In genomic region chr9:29214162-29214520, GRCh38 we compare ENCODE assay signal across 9 cellular contexts. TPM values are rescaled to one million over a fixed set of nuclear protein-coding genes. Genes with fewer than 3 reads are reported as not detected.
DNase-seq lines count a peak whose midpoint lies in the region; ATAC-seq and TF ChIP-seq lines count a peak whose summit lies in the region.
"Had no signal": no experiment of that assay in that cellular context is flagged by ENCODE, and none has a peak within 500 bp of the region (broad histone marks: within the 10 kb centered on the region; RNA-seq: fewer than 3 reads in every experiment).

No MANE protein-coding gene starts in this region.

- H3K4me1 Mint-ChIP-seq in chondrocyte (ENCODE audit: low read depth), result peaks cover 28% of the 10 kb centered on the region
- H3K4me1 Mint-ChIP-seq in naive thymus-derived CD8-positive, alpha-beta T cell, result peaks cover 13 to 24% (median 16%) of the 10 kb centered on the region in 4 donors
- H3K4me1 Mint-ChIP-seq in activated CD4-positive, alpha-beta T cell treated with anti-CD3 and anti-CD28 coated beads for 36 hours, result peaks cover 10% of the 10 kb centered on the region

- peaks cover 70% of the 10 kb centered on the region for H3K27me3 Mint-ChIP-seq in chondrocyte (ENCODE audit: low read depth)
- H3K27me3 Mint-ChIP-seq in naive thymus-derived CD8-positive, alpha-beta T cell, result peaks cover 33 to 74% (median 54%) of the 10 kb centered on the region in 5 donors
- peaks cover 56% of the 10 kb centered on the region for H3K27me3 Mint-ChIP-seq in activated CD4-positive, alpha-beta T cell treated with anti-CD3 and anti-CD28 coated beads for 36 hours

- ATAC-seq in naive thymus-derived CD8-positive, alpha-beta T cell, result no peak
- no peak for ATAC-seq in activated CD4-positive, alpha-beta T cell treated with anti-CD3 and anti-CD28 coated beads for 36 hours

- no peak overlapping the region for H3K27ac Mint-ChIP-seq in chondrocyte (ENCODE audit: unreplicated experiment)
- no peak overlapping the region for H3K27ac Mint-ChIP-seq in naive thymus-derived CD8-positive, alpha-beta T cell
- no peak overlapping the region for H3K27ac Mint-ChIP-seq in activated CD4-positive, alpha-beta T cell treated with anti-CD3 and anti-CD28 coated beads for 36 hours
- H3K27ac Mint-ChIP-seq: stimulated activated naive CD8-positive, alpha-beta T cell treated with anti-CD3 and anti-CD28 coated beads, Interleukin-15, amount 100 ng/mL, for 72 hours had no signal

- intact Hi-C loops in activated CD4-positive, alpha-beta T cell treated with anti-CD3 and anti-CD28 coated beads for 36 hours (cut with DNase I, micrococcal nuclease), result no loop called here

- H3K9me3 Mint-ChIP-seq in chondrocyte (ENCODE audit: low read depth), result no peaks in the 10 kb centered on the region
- H3K9me3 Mint-ChIP-seq in naive thymus-derived CD8-positive, alpha-beta T cell, result peaks cover 0 to 14% (median 3%) of the 10 kb centered on the region in 9 donors
- no peaks in the 10 kb centered on the region for H3K9me3 Mint-ChIP-seq in activated CD4-positive, alpha-beta T cell treated with anti-CD3 and anti-CD28 coated beads for 36 hours (ENCODE audit: low read depth)
- H3K9me3 Mint-ChIP-seq: stimulated activated naive CD8-positive, alpha-beta T cell treated with anti-CD3 and anti-CD28 coated beads, Interleukin-15, amount 100 ng/mL, for 72 hours had no signal

- POLR2A ChIA-PET in GM10248 (lab: Yijun Ruan, JAX), result no interaction called here
- POLR2A ChIA-PET in naive thymus-derived CD8-positive, alpha-beta T cell (lab: Charles Lee), result no interaction called here
- POLR2A ChIA-PET in activated CD4-positive, alpha-beta T cell treated with anti-CD3 and anti-CD28 coated beads for 36 hours (lab: Charles Lee), result no interaction called here

- H3K36me3 Mint-ChIP-seq in chondrocyte (ENCODE audit: low read depth), result no peaks in the 10 kb centered on the region
- peaks cover 0 to 3% (median 0%) of the 10 kb centered on the region in 3 donors for H3K36me3 Mint-ChIP-seq in naive thymus-derived CD8-positive, alpha-beta T cell
- no peaks in the 10 kb centered on the region for H3K36me3 Mint-ChIP-seq in activated CD4-positive, alpha-beta T cell treated with anti-CD3 and anti-CD28 coated beads for 36 hours (ENCODE audit: low read depth)

- peak overlapping the region; percentile 68 for H3K4me3 Mint-ChIP-seq in chondrocyte (ENCODE audit: unreplicated experiment)
- H3K4me3 Mint-ChIP-seq in naive thymus-derived CD8-positive, alpha-beta T cell, result peak overlapping the region in 6 of 10 donors; percentile 27 to 53 (median 46)
- no peak overlapping the region for H3K4me3 Mint-ChIP-seq in activated CD4-positive, alpha-beta T cell treated with anti-CD3 and anti-CD28 coated beads for 36 hours

- DNase-seq in GM10248 (ENCODE audit: extremely low spot score) (peak; percentile 12), NCI-H2227 (lab: John Stamatoyannopoulos, UW; ENCODE audit: unreplicated experiment) (peak; percentile 28), chondrocyte (ENCODE audit: low spot score) (no peak), NCI-H2107 treated with DMSO at 0.1 percent for 48 hours (lab: John Stamatoyannopoulos, UW; ENCODE audit: unreplicated experiment) (no peak), GM19238 (ENCODE audit: insufficient read length, low spot score) (no peak), foreskin melanocyte (no peak)
- no peak for DNase-seq in naive thymus-derived CD8-positive, alpha-beta T cell
- no peak for DNase-seq in activated CD4-positive, alpha-beta T cell treated with anti-CD3 and anti-CD28 coated beads for 36 hours
- DNase-seq: stimulated activated naive CD8-positive, alpha-beta T cell treated with anti-CD3 and anti-CD28 coated beads, Interleukin-15, amount 100 ng/mL, for 72 hours had no signal

- TF ChIP-seq CTCF in GM10248 (IDR thresholded peaks at IDR 0.05; ENCODE audit: control extremely low read depth, extremely low read depth, low read depth, missing control alignments) (no peak), chondrocyte (IDR thresholded peaks at IDR 0.05) (no peak)

- CTCF ChIA-PET in GM10248 (lab: Yijun Ruan, JAX), result interaction anchor here (0.8 to 0.9 kb wide), 3 partner anchors 8 to 28 kb away, joined by 3 read pairs; no protein-coding TSS in a partner anchor
- CTCF ChIA-PET in activated CD4-positive, alpha-beta T cell treated with anti-CD3 and anti-CD28 coated beads for 36 hours (lab: Charles Lee), result interaction anchor here (0.6 kb wide), 1 partner anchor 1065 kb away, joined by 3 read pairs; no protein-coding TSS in a partner anchor

RNA-seq across cellular contexts. Expression of gene LINGO2, which starts 0.7 kb away (rescaled TPM):
- 0.17 to 0.46 TPM in 2 of 3 replicates, not detected in the other for total RNA-seq in chondrocyte
- total RNA-seq in naive thymus-derived CD8-positive, alpha-beta T cell, result not detected
- under 1 TPM in 1 of 3 donors, not detected in 2; 0.15 TPM for polyA plus RNA-seq in naive thymus-derived CD8-positive, alpha-beta T cell
- total RNA-seq in activated CD4-positive, alpha-beta T cell treated with anti-CD3 and anti-CD28 coated beads for 36 hours, result not detected

Comparison
In these comparisons a context has a peak if more than half of its experiments do, and no peak if none do; other contexts are left out.
1. DNase-seq: peak in GM10248 (single experiment) and NCI-H2227 (single experiment); none in chondrocyte (single experiment), naive thymus-derived CD8-positive, alpha-beta T cell (0 of 10), NCI-H2107 treated with DMSO at 0.1 percent for 48 hours (single experiment), GM19238 (single experiment), foreskin melanocyte (single experiment) and activated CD4-positive, alpha-beta T cell treated with anti-CD3 and anti-CD28 coated beads for 36 hours (single experiment).